In genomic region chr9:105403552-105404246, GRCh38 we compare ENCODE assay signal across 18 cellular contexts. TPM values are rescaled to one million over a fixed set of nuclear protein-coding genes. Genes with fewer than 3 reads are reported as not detected.
DNase-seq lines count a peak whose midpoint lies in the region; TF ChIP-seq lines count a peak whose summit lies in the region.
"Had no signal": no experiment of that assay in that cellular context is flagged by ENCODE, and none has a peak within 500 bp of the region (broad histone marks: within the 10 kb centered on the region; RNA-seq: fewer than 3 reads in every experiment).

No MANE protein-coding gene starts in this region.

- H3K4me1 ChIP-seq in cardiac muscle cell (ENCODE audit: low read depth) (peaks cover 47% of the 10 kb centered on the region), left ventricle myocardium inferior (no peaks in the 10 kb centered on the region), OCI-LY7 (ENCODE audit: insufficient read depth, low read length, poor library complexity, severe bottlenecking) (peaks cover 56% of the 10 kb centered on the region), iPS-15b (ENCODE audit: control insufficient read depth, insufficient read depth, low read length) (peaks cover 29% of the 10 kb centered on the region)
- H3K4me1 ChIP-seq: Caco-2 had no signal

- H3K79me2 ChIP-seq in OCI-LY7 (ENCODE audit: insufficient read depth, low read depth, low read length) = no peaks in the 10 kb centered on the region

- H2AFZ ChIP-seq in OCI-LY7 (ENCODE audit: low read length) = peak overlapping the region; percentile 39; the same call in 1 of the 2 replicates

- H3K36me3 Mint-ChIP-seq in progenitor cell of endocrine pancreas (ENCODE audit: insufficient read depth) = peaks cover 6% of the 10 kb centered on the region

- no peaks in the 10 kb centered on the region for H3K27me3 Mint-ChIP-seq in progenitor cell of endocrine pancreas

- peak overlapping the region; percentile 9 for H3K27ac Mint-ChIP-seq in progenitor cell of endocrine pancreas

- H3K4me3 Mint-ChIP-seq in progenitor cell of endocrine pancreas (ENCODE audit: low read depth) = no peak overlapping the region

- no peaks in the 10 kb centered on the region for H3K9me2 ChIP-seq in OCI-LY7 (ENCODE audit: insufficient read depth, low read length)

- H3K27ac ChIP-seq in cardiac muscle cell = peak overlapping the region; percentile 64
- no peak overlapping the region for H3K27ac ChIP-seq in left ventricle myocardium inferior (replicated peaks)
- H3K27ac ChIP-seq in OCI-LY7 (ENCODE audit: low read depth, low read length, poor library complexity, severe bottlenecking) = no peak overlapping the region
- H3K27ac ChIP-seq: C4-2B, KMS-11 had no signal

- peaks cover 11% of the 10 kb centered on the region for H3K4me1 Mint-ChIP-seq in progenitor cell of endocrine pancreas (ENCODE audit: low read depth)

- intact Hi-C loops in left ventricle myocardium inferior (cut with micrococcal nuclease) = no loop called here
- intact Hi-C loops in OCI-LY7 (cut with micrococcal nuclease; ENCODE audit: unreplicated experiment) = no loop called here

- H3K9ac ChIP-seq in iPS-15b (ENCODE audit: low read depth, low read length) = peak overlapping the region; percentile 42
- H3K9ac ChIP-seq: KMS-11 had no signal

- no peak for DNase-seq in cardiac muscle cell (ENCODE audit: low read depth in 1 of 2, low spot score in 1 of 2)
- DNase-seq in left ventricle myocardium inferior = no peak
- DNase-seq in OCI-LY7 (ENCODE audit: low spot score) = no peak
- no peak for DNase-seq in progenitor cell of endocrine pancreas (ENCODE audit: low spot score, unreplicated experiment)
- DNase-seq in SKM-1 (lab: John Stamatoyannopoulos, UW; ENCODE audit: unreplicated experiment) = no peak
- no peak for DNase-seq in NCI-H510A treated with DMSO at 0.1 percent for 48 hours (lab: John Stamatoyannopoulos, UW)
- no peak for DNase-seq in COLO829 (ENCODE audit: low spot score)
- DNase-seq: Caco-2, MM.1S, NCI-H1105 treated with DMSO at 0.1 percent for 48 hours, NCI-H187, NCI-H446, NCI-H748 treated with DMSO at 0.1 percent for 48 hours, SHP77 treated with DMSO at 0.1 percent for 48 hours had no signal

- H3K27me3 ChIP-seq in cardiac muscle cell = no peaks in the 10 kb centered on the region
- H3K27me3 ChIP-seq in left ventricle myocardium inferior (ENCODE audit: low read depth) = no peaks in the 10 kb centered on the region
- no peaks in the 10 kb centered on the region for H3K27me3 ChIP-seq in iPS-15b (ENCODE audit: control insufficient read depth, insufficient read depth, low read length)

- H3K36me3 ChIP-seq in cardiac muscle cell (no peaks in the 10 kb centered on the region), left ventricle myocardium inferior (no peaks in the 10 kb centered on the region), OCI-LY7 (ENCODE audit: insufficient read depth, low read length) (no peaks in the 10 kb centered on the region), iPS-15b (ENCODE audit: control insufficient read depth, insufficient read depth, low read length) (no peaks in the 10 kb centered on the region)

- no peaks in the 10 kb centered on the region for H4K20me1 ChIP-seq in OCI-LY7 (ENCODE audit: insufficient read depth, low read length)

- H3K4me2 ChIP-seq in OCI-LY7 (ENCODE audit: low read length) = peak overlapping the region; percentile 47

- POLR2A ChIA-PET in OCI-LY7 (lab: Charles Lee) = interaction anchor here (0.6 to 2.1 kb wide), 7 partner anchors 8 to 1586 kb away, joined by 3 to 7 read pairs (median 3); no protein-coding TSS in a partner anchor

- TF ChIP-seq CTCF in cardiac muscle cell (IDR thresholded peaks at IDR 0.05; ENCODE audit: low read depth, low read length) (no peak), left ventricle myocardium inferior (IDR thresholded peaks at IDR 0.05; ENCODE audit: borderline replicate concordance) (no peak), OCI-LY7 (conservative IDR thresholded peaks at IDR 0.05; ENCODE audit: low read length) (no peak), progenitor cell of endocrine pancreas (IDR thresholded peaks at IDR 0.05; ENCODE audit: unreplicated experiment) (no peak)

- no peaks in the 10 kb centered on the region for H3K9me3 ChIP-seq in cardiac muscle cell (ENCODE audit: low read depth)
- no peaks in the 10 kb centered on the region for H3K9me3 ChIP-seq in left ventricle myocardium inferior (replicated peaks)
- peaks cover 7% of the 10 kb centered on the region; the same call in 1 of the 2 replicates for H3K9me3 ChIP-seq in OCI-LY7 (ENCODE audit: low read length)
- H3K9me3 ChIP-seq in iPS-15b (ENCODE audit: control insufficient read depth, insufficient read depth, low read length) = no peaks in the 10 kb centered on the region
- H3K9me3 ChIP-seq: Caco-2 had no signal

- no peak overlapping the region for H3K4me3 ChIP-seq in cardiac muscle cell
- H3K4me3 ChIP-seq in left ventricle myocardium inferior = no peak overlapping the region
- H3K4me3 ChIP-seq in OCI-LY7 (ENCODE audit: low read depth, low read length, poor library complexity, severe bottlenecking) = no peak overlapping the region
- H3K4me3 ChIP-seq in iPS-15b (ENCODE audit: low read depth, low read length) = peak overlapping the region; percentile 27
- H3K4me3 ChIP-seq: GM12878 had no signal

- H3K9me3 Mint-ChIP-seq in progenitor cell of endocrine pancreas (ENCODE audit: low read depth) = peaks cover 5% of the 10 kb centered on the region

- no TSS peak for BruUV-seq in OCI-LY7 (replicated peaks; lab: Mats Ljungman, UMichigan)

- CTCF ChIA-PET in OCI-LY7 (lab: Charles Lee; ENCODE audit: unreplicated experiment) = no interaction called here

RNA-seq across cellular contexts. Expression of gene FSD1L, which starts 44.1 kb away (rescaled TPM):
- 4.3 and 8.8 TPM in 2 replicates for total RNA-seq in cardiac muscle cell
- polyA plus RNA-seq in cardiac muscle cell = 10.1 and 11.9 TPM in 2 replicates
- total RNA-seq in left ventricle myocardium inferior = 7.6 TPM
- total RNA-seq in OCI-LY7 (2014; rRNA removed; shearing (Covaris generic)) = 3.1 and 4.4 TPM in 2 replicates
- total RNA-seq in OCI-LY7 (2022) = 7.9 and 8.5 TPM in 2 replicates
- total RNA-seq in progenitor cell of endocrine pancreas = 27.6 and 29.5 TPM in 2 replicates
